ENCODE assay signal across 28 cellular contexts in the genomic region with DNA sequence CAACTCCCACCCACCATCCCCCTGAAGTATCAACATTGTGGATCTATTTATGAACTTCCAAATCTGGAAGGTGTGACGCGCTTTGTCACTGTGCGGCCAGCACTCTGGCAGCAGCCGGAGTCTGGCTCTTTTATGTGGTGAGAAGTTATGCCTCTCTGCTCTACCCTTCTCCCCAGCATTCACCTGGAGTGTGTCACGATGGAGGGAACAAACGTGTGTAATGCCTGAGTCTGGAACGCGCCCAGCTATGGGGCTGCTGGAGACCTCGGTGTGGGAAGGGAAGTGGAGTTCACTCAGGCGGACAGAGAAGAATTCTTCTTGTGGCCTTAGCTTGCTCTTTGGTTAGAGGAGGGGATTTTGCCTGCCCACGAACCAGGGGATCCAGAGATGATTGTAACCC.
DNase-seq lines count a peak whose midpoint lies in the region; ATAC-seq lines count a peak whose summit lies in the region.
"Had no signal": no experiment of that assay in that cellular context is flagged by ENCODE, and none has a peak within 500 bp of the region (broad histone marks: within the 10 kb centered on the region; RNA-seq: fewer than 3 reads in every experiment).

No MANE protein-coding gene starts in this region.

- H3K27me3 ChIP-seq in adipocyte (replicated peaks; ENCODE audit: control insufficient read depth, insufficient read depth, low read length) (peaks cover 14% of the 10 kb centered on the region), thymus (ENCODE audit: control insufficient read depth, insufficient read depth) (no peaks in the 10 kb centered on the region)
- H3K27me3 ChIP-seq: ascending aorta, esophagus squamous epithelium, right lobe of liver, stomach had no signal

- peak; percentile 55 for DNase-seq in activated CD4-positive, alpha-beta T cell treated with anti-CD3 and anti-CD28 coated beads, Interleukin-2, amount 10 ng/mL, durations not matched to agents 24 days and 14 days
- DNase-seq in activated CD4-positive, alpha-beta T cell treated with anti-CD3 and anti-CD28 coated beads, Interleukin-2, amount 50 U/mL, for 48 hours = no peak
- DNase-seq in adipocyte (ENCODE audit: low read depth) (peak; percentile 4), kidney glomerular epithelial cell (lab: John Stamatoyannopoulos, UW) (peak; percentile 96), foreskin melanocyte (no peak), NCI-H2107 (lab: John Stamatoyannopoulos, UW) (no peak)
- DNase-seq: activated CD4-positive, alpha-beta T cell treated with anti-CD3 and anti-CD28 coated beads for 48 hours; activated CD8-positive, alpha-beta memory T cell treated with anti-CD3 and anti-CD28 coated beads, Interleukin-2, amount 10 ng/mL, durations not matched to agents 7 days and 5 days; COR-L47; effector CD4-positive, alpha-beta T cell; esophagus squamous epithelium; GM23248; IMR-90; NCI-H1694; NCI-H2227 treated with DMSO at 0.1 percent for 48 hours; NCI-H748 treated with DMSO at 0.1 percent for 48 hours; occipital lobe; right lobe of liver; SHP77; stomach; SW 1271 had no signal

- H3K9me3 Mint-ChIP-seq in activated CD4-positive, alpha-beta T cell treated with anti-CD3 and anti-CD28 coated beads, Interleukin-2, amount 10 ng/mL, durations not matched to agents 24 days and 14 days = no peaks in the 10 kb centered on the region
- H3K9me3 Mint-ChIP-seq: activated naive CD4-positive, alpha-beta T cell treated with anti-CD3 and anti-CD28 coated beads, Interleukin-2, amount 50 U/mL, for 72 hours; memory B cell; type B pancreatic cell had no signal

- no peaks in the 10 kb centered on the region for H3K36me3 Mint-ChIP-seq in activated CD4-positive, alpha-beta T cell treated with anti-CD3 and anti-CD28 coated beads, Interleukin-2, amount 10 ng/mL, durations not matched to agents 24 days and 14 days (ENCODE audit: low read depth)
- H3K36me3 Mint-ChIP-seq: activated CD8-positive, alpha-beta memory T cell treated with anti-CD3 and anti-CD28 coated beads, Interleukin-2, amount 10 ng/mL, durations not matched to agents 7 days and 5 days; activated naive CD4-positive, alpha-beta T cell treated with anti-CD3 and anti-CD28 coated beads, Interleukin-2, amount 50 U/mL, for 72 hours; memory B cell; type B pancreatic cell had no signal

- H3K27me3 Mint-ChIP-seq in activated CD4-positive, alpha-beta T cell treated with anti-CD3 and anti-CD28 coated beads, Interleukin-2, amount 10 ng/mL, durations not matched to agents 24 days and 14 days = peaks cover 2% of the 10 kb centered on the region
- H3K27me3 Mint-ChIP-seq: type B pancreatic cell had no signal

- no peak overlapping the region for H3K4me3 ChIP-seq in adipocyte (ENCODE audit: low read length)
- H3K4me3 ChIP-seq in thymus (ENCODE audit: low read length) = no peak overlapping the region
- H3K4me3 ChIP-seq: ascending aorta, esophagus squamous epithelium, GM23248, right lobe of liver, stomach had no signal

- no peaks in the 10 kb centered on the region for H3K9me3 ChIP-seq in adipocyte (ENCODE audit: control insufficient read depth, low read length)
- H3K9me3 ChIP-seq in thymus (ENCODE audit: control insufficient read depth) = no peaks in the 10 kb centered on the region
- H3K9me3 ChIP-seq: ascending aorta, esophagus squamous epithelium, right lobe of liver, stomach had no signal

- ATAC-seq in GM19452 (IDR thresholded peaks at IDR 0.05; ENCODE audit: unreplicated experiment) = no peak
- ATAC-seq: activated CD8-positive, alpha-beta memory T cell treated with anti-CD3 and anti-CD28 coated beads, Interleukin-2, amount 10 ng/mL, durations not matched to agents 7 days and 5 days; right lobe of liver had no signal

- H3K36me3 ChIP-seq in adipocyte (ENCODE audit: control insufficient read depth, insufficient read depth, low read length, severe bottlenecking) = no peaks in the 10 kb centered on the region
- no peaks in the 10 kb centered on the region for H3K36me3 ChIP-seq in thymus (ENCODE audit: control insufficient read depth, insufficient read depth)
- H3K36me3 ChIP-seq: ascending aorta, esophagus squamous epithelium, right lobe of liver, stomach had no signal

- intact Hi-C loops in activated CD4-positive, alpha-beta T cell treated with anti-CD3 and anti-CD28 coated beads, Interleukin-2, amount 10 ng/mL, durations not matched to agents 24 days and 14 days (cut with micrococcal nuclease) = no loop called here

- no peak overlapping the region for H3K4me3 Mint-ChIP-seq in activated CD4-positive, alpha-beta T cell treated with anti-CD3 and anti-CD28 coated beads, Interleukin-2, amount 10 ng/mL, durations not matched to agents 24 days and 14 days
- H3K4me3 Mint-ChIP-seq: activated CD8-positive, alpha-beta memory T cell treated with anti-CD3 and anti-CD28 coated beads, Interleukin-2, amount 10 ng/mL, durations not matched to agents 7 days and 5 days; B cell; memory B cell; type B pancreatic cell had no signal

- WGBS in thymus = 6% methylated on average over 11 of the region's 11 CpGs

- H3K4me1 ChIP-seq in adipocyte (ENCODE audit: control insufficient read depth, insufficient read depth, low read length) (no peaks in the 10 kb centered on the region), thymus (ENCODE audit: control insufficient read depth, insufficient read depth, low read length) (peaks cover 54% of the 10 kb centered on the region)
- H3K4me1 ChIP-seq: ascending aorta, right lobe of liver, stomach had no signal

- peak overlapping the region; percentile 36 for H3K27ac ChIP-seq in thymus (ENCODE audit: low read depth)
- H3K27ac ChIP-seq: ascending aorta, esophagus squamous epithelium, GM23248, right lobe of liver, stomach had no signal

- no peak overlapping the region for H3K9ac ChIP-seq in adipocyte (ENCODE audit: low read length)
- H3K9ac ChIP-seq: GM23248 had no signal

- no peak overlapping the region for H3K27ac Mint-ChIP-seq in activated CD4-positive, alpha-beta T cell treated with anti-CD3 and anti-CD28 coated beads, Interleukin-2, amount 10 ng/mL, durations not matched to agents 24 days and 14 days
- H3K27ac Mint-ChIP-seq: activated CD8-positive, alpha-beta memory T cell treated with anti-CD3 and anti-CD28 coated beads, Interleukin-2, amount 10 ng/mL, durations not matched to agents 7 days and 5 days; activated naive CD4-positive, alpha-beta T cell treated with anti-CD3 and anti-CD28 coated beads, Interleukin-2, amount 50 U/mL, for 72 hours; B cell; memory B cell; type B pancreatic cell had no signal

- peaks cover 6% of the 10 kb centered on the region for H3K4me1 Mint-ChIP-seq in activated CD4-positive, alpha-beta T cell treated with anti-CD3 and anti-CD28 coated beads, Interleukin-2, amount 10 ng/mL, durations not matched to agents 24 days and 14 days
- H3K4me1 Mint-ChIP-seq: activated CD8-positive, alpha-beta memory T cell treated with anti-CD3 and anti-CD28 coated beads, Interleukin-2, amount 10 ng/mL, durations not matched to agents 7 days and 5 days; B cell; memory B cell had no signal

Comparison
In these comparisons a context has a peak if more than half of its experiments do, and no peak if none do; other contexts are left out.
1. DNase-seq: peak in activated CD4-positive, alpha-beta T cell treated with anti-CD3 and anti-CD28 coated beads, Interleukin-2, amount 10 ng/mL, durations not matched to agents 24 days and 14 days (single experiment), adipocyte (single experiment) and kidney glomerular epithelial cell (single experiment); none in activated CD4-positive, alpha-beta T cell treated with anti-CD3 and anti-CD28 coated beads, Interleukin-2, amount 50 U/mL, for 48 hours (0 of 2), foreskin melanocyte (single experiment) and NCI-H2107 (single experiment).